In genomic region chr7:153934048-153934447, GRCh38 we compare ENCODE assay signal across 16 cellular contexts.
A peak's percentile ranks its signal among the peaks of the same experiment; 100 is the strongest.
DNase-seq lines count a peak whose midpoint lies in the region.
"Had no signal": no experiment of that assay in that cellular context is flagged by ENCODE, and none has a peak within 500 bp of the region (broad histone marks: within the 10 kb centered on the region; RNA-seq: fewer than 3 reads in every experiment).

No MANE protein-coding gene starts in this region.

- DNase-seq in NCI-H2081 (lab: John Stamatoyannopoulos, UW): peak; percentile 17 to 77
- DNase-seq in NCI-H2081 treated with DMSO at 0.1 percent for 48 hours (lab: John Stamatoyannopoulos, UW): no peak
- DNase-seq in NCI-H146 treated with DMSO at 0.1 percent for 48 hours (lab: John Stamatoyannopoulos, UW; ENCODE audit: unreplicated experiment): peak; percentile 91
- peak; percentile 26 for DNase-seq in NCI-H69 (lab: John Stamatoyannopoulos, UW)
- no peak for DNase-seq in GM19238 (ENCODE audit: insufficient read length, low spot score)
- DNase-seq in DMS 273 treated with DMSO at 0.1 percent for 48 hours (lab: John Stamatoyannopoulos, UW): no peak
- DNase-seq in NCI-H748 treated with DMSO at 0.1 percent for 48 hours (lab: John Stamatoyannopoulos, UW): no peak
- DNase-seq: Calu3, DMS53, GOT3, NCI-H1048, NCI-H1436, NCI-H526 treated with DMSO at 0.1 percent for 48 hours, PC-9, SHP77, T-cell had no signal

Comparison
In these comparisons a context has a peak if more than half of its experiments do, and no peak if none do; other contexts are left out.
1. DNase-seq: peak in NCI-H2081 (2 of 2), NCI-H146 treated with DMSO at 0.1 percent for 48 hours (single experiment) and NCI-H69 (single experiment); none in NCI-H2081 treated with DMSO at 0.1 percent for 48 hours (single experiment), GM19238 (single experiment), DMS 273 treated with DMSO at 0.1 percent for 48 hours (single experiment) and NCI-H748 treated with DMSO at 0.1 percent for 48 hours (single experiment).